Comparison of ENCODE assay signal across 23 cellular contexts in the genomic region with DNA sequence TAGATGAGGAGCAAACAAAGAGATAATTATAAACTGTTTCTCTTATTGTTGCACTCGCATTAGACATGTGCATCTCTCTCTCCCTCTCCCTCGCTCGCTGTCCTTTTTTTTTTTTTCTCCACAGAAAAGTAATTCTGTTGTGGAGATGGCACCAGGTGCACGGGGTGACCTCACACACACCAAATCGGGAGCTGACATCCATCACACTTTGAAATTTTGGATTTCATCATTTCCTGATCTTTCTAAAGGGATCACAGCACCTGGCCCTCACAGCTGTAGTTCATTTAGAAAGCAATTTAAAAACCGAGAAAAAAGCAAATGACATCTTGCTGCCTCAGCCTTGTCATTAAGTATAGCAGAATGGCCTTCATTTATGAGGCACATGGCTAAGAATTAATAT.
DNase-seq lines count a peak whose midpoint lies in the region; ATAC-seq and TF ChIP-seq lines count a peak whose summit lies in the region.
"Had no signal": no experiment of that assay in that cellular context is flagged by ENCODE, and none has a peak within 500 bp of the region (broad histone marks: within the 10 kb centered on the region; RNA-seq: fewer than 3 reads in every experiment).

No MANE protein-coding gene starts in this region.

- in situ Hi-C loops in GM13976 (cut with MboI; ENCODE audit: low sequenced_read_pairs, unreplicated experiment) = no loop called here

- H3K4me3 ChIP-seq in DOHH2 (ENCODE audit: low read length) = peak overlapping the region; percentile 26
- H3K4me3 ChIP-seq in endodermal cell (ENCODE audit: low read length) = no peak overlapping the region
- no peak overlapping the region for H3K4me3 ChIP-seq in thyroid gland (replicated peaks in 1 of 3)
- H3K4me3 ChIP-seq: HAP-1, heart left ventricle, left ventricle myocardium inferior, MG63, upper lobe of right lung had no signal

- H3K36me3 Mint-ChIP-seq in endodermal cell (ENCODE audit: low read depth) = no peaks in the 10 kb centered on the region
- H3K36me3 Mint-ChIP-seq: activated naive CD4-positive, alpha-beta T cell treated with anti-CD3 and anti-CD28 coated beads, Interleukin-2, amount 50 U/mL, for 72 hours had no signal

- H3K9ac ChIP-seq in endodermal cell (ENCODE audit: extremely low read depth, low read length, poor library complexity, severe bottlenecking) = no peak overlapping the region

- H3K27ac ChIP-seq in DOHH2 (ENCODE audit: low read depth, low read length) = peak overlapping the region; percentile 96
- H3K27ac ChIP-seq in endodermal cell (ENCODE audit: low read depth, low read length) = peak overlapping the region; percentile 68
- H3K27ac ChIP-seq in thyroid gland = no peak overlapping the region
- H3K27ac ChIP-seq: heart left ventricle, HL-60, left ventricle myocardium inferior, upper lobe of right lung had no signal

- ATAC-seq in SK-N-SH treated with all-trans-retinoic acid at 6 μM for 48 hours = no peak
- ATAC-seq: activated CD4-positive, alpha-beta T cell treated with anti-CD3 and anti-CD28 coated beads for 36 hours; activated naive CD4-positive, alpha-beta T cell treated with anti-CD3 and anti-CD28 coated beads, Interleukin-2, amount 50 U/mL, for 72 hours; heart left ventricle; Panc1; stimulated activated naive CD8-positive, alpha-beta T cell treated with anti-CD3 and anti-CD28 coated beads, Interleukin-15, amount 100 ng/mL, for 72 hours; upper lobe of right lung had no signal

- WGBS in endodermal cell (ENCODE audit: insufficient coverage in 1 of 2, insufficient read length in 1 of 2), 2 experiments = 88 to 96% methylated on average over 3 to 6 of the region's 6 CpGs
- WGBS in thyroid gland, 2 donors = 79 to 82% methylated on average over 6 of the region's 6 CpGs

- H3K79me2 ChIP-seq in DOHH2 (ENCODE audit: control insufficient read depth, low read length) = no peaks in the 10 kb centered on the region

- H3K4me1 Mint-ChIP-seq in endodermal cell = peaks cover 3% of the 10 kb centered on the region
- H3K4me1 Mint-ChIP-seq: activated CD4-positive, alpha-beta T cell treated with anti-CD3 and anti-CD28 coated beads for 36 hours; stimulated activated naive CD8-positive, alpha-beta T cell treated with anti-CD3 and anti-CD28 coated beads, Interleukin-15, amount 100 ng/mL, for 72 hours had no signal

- no peaks in the 10 kb centered on the region for H3K9me2 ChIP-seq in DOHH2 (replicated peaks; ENCODE audit: control insufficient read depth, low read length)

- peaks cover 1% of the 10 kb centered on the region for H3K9me3 Mint-ChIP-seq in endodermal cell

- no peak overlapping the region for H3K27ac Mint-ChIP-seq in endodermal cell
- H3K27ac Mint-ChIP-seq: activated CD4-positive, alpha-beta T cell treated with anti-CD3 and anti-CD28 coated beads for 36 hours; activated naive CD4-positive, alpha-beta T cell treated with anti-CD3 and anti-CD28 coated beads, Interleukin-2, amount 50 U/mL, for 72 hours; progenitor cell of endocrine pancreas had no signal

- peaks cover 68% of the 10 kb centered on the region for H3K4me1 ChIP-seq in DOHH2 (ENCODE audit: control insufficient read depth, low read length)
- no peaks in the 10 kb centered on the region for H3K4me1 ChIP-seq in endodermal cell (ENCODE audit: control insufficient read depth, insufficient read depth, low read length)
- H3K4me1 ChIP-seq in thyroid gland = peaks cover 4% of the 10 kb centered on the region in 2 donors
- H3K4me1 ChIP-seq: HAP-1, heart left ventricle, left ventricle myocardium inferior, upper lobe of right lung had no signal

- peak overlapping the region; percentile 68 for H3K4me2 ChIP-seq in DOHH2 (ENCODE audit: low read length)

- peak; percentile 99 for DNase-seq in NCI-H146 (lab: John Stamatoyannopoulos, UW)
- DNase-seq in NCI-H345 treated with DMSO at 0.1 percent for 48 hours (lab: John Stamatoyannopoulos, UW; ENCODE audit: unreplicated experiment) = peak; percentile 56
- no peak for DNase-seq in endodermal cell
- DNase-seq in dermis blood vessel endothelial cell = no peak
- DNase-seq in thyroid gland = no peak
- no peak for DNase-seq in GM13976 (ENCODE audit: low spot score)
- DNase-seq: activated CD4-positive, alpha-beta T cell treated with anti-CD3 and anti-CD28 coated beads for 36 hours; Caco-2; GDM1; heart left ventricle; left ventricle myocardium inferior; MG63; NCI-H526 treated with DMSO at 0.1 percent for 48 hours; stimulated activated CD4-positive, alpha-beta T cell treated with anti-CD3 and anti-CD28 coated beads, Interleukin-2, amount 100 ng/mL, for 48 hours; stimulated activated naive CD8-positive, alpha-beta T cell treated with anti-CD3 and anti-CD28 coated beads, Interleukin-15, amount 100 ng/mL, for 72 hours; upper lobe of right lung had no signal

- H4K20me1 ChIP-seq in DOHH2 (ENCODE audit: control insufficient read depth, insufficient read depth, low read depth, low read length) = no peaks in the 10 kb centered on the region

- TF ChIP-seq CTCF in DOHH2 (IDR thresholded peaks at IDR 0.05; ENCODE audit: low read depth, low read length, poor library complexity, severe bottlenecking) = no peak
- no peak for TF ChIP-seq CTCF in endodermal cell (conservative IDR thresholded peaks at IDR 0.05)
- TF ChIP-seq CTCF in thyroid gland (IDR thresholded peaks at IDR 0.05) = no peak
- no peak for TF ChIP-seq CTCF in GM13976 (IDR thresholded peaks at IDR 0.05; ENCODE audit: borderline replicate concordance, control extremely low read depth, extremely low read depth, insufficient read depth, missing control alignments)

- H3F3A ChIP-seq in DOHH2 (ENCODE audit: control insufficient read depth, insufficient read depth) = peaks cover 23% of the 10 kb centered on the region

- intact Hi-C loops in thyroid gland (cut with DNase I) = no loop called here

- H3K36me3 ChIP-seq in DOHH2 (ENCODE audit: control insufficient read depth, low read length) (peaks cover 44% of the 10 kb centered on the region), endodermal cell (ENCODE audit: control insufficient read depth, insufficient read depth, low read length) (no peaks in the 10 kb centered on the region), thyroid gland (no peaks in the 10 kb centered on the region)
- H3K36me3 ChIP-seq: HAP-1, heart left ventricle, left ventricle myocardium inferior, MG63, upper lobe of right lung had no signal

- H3K9me3 ChIP-seq in DOHH2 (ENCODE audit: control insufficient read depth, insufficient read depth, low read length) (peaks cover 54% of the 10 kb centered on the region), endodermal cell (ENCODE audit: control insufficient read depth, low read length) (no peaks in the 10 kb centered on the region), thyroid gland (no peaks in the 10 kb centered on the region)
- H3K9me3 ChIP-seq: HAP-1, heart left ventricle, left ventricle myocardium inferior, MG63, upper lobe of right lung had no signal

- H3K4me3 Mint-ChIP-seq in endodermal cell = no peak overlapping the region
- H3K4me3 Mint-ChIP-seq: activated CD4-positive, alpha-beta T cell treated with anti-CD3 and anti-CD28 coated beads for 36 hours; stimulated activated naive CD8-positive, alpha-beta T cell treated with anti-CD3 and anti-CD28 coated beads, Interleukin-15, amount 100 ng/mL, for 72 hours had no signal

- no peak for TF ChIP-seq POLR2A in thyroid gland (IDR thresholded peaks at IDR 0.05)

- H3K27me3 Mint-ChIP-seq in endodermal cell (ENCODE audit: insufficient read depth) = no peaks in the 10 kb centered on the region
- H3K27me3 Mint-ChIP-seq: activated CD4-positive, alpha-beta T cell treated with anti-CD3 and anti-CD28 coated beads for 36 hours; stimulated activated naive CD8-positive, alpha-beta T cell treated with anti-CD3 and anti-CD28 coated beads, Interleukin-15, amount 100 ng/mL, for 72 hours had no signal

- H3K27me3 ChIP-seq in DOHH2 (ENCODE audit: control insufficient read depth, low read length) = no peaks in the 10 kb centered on the region
- H3K27me3 ChIP-seq in endodermal cell (ENCODE audit: control insufficient read depth, insufficient read depth, low read length, poor library complexity, severe bottlenecking) = no peaks in the 10 kb centered on the region
- no peaks in the 10 kb centered on the region for H3K27me3 ChIP-seq in thyroid gland
- H3K27me3 ChIP-seq: MG63, upper lobe of right lung had no signal

TF ChIP-seq in SK-N-SH treated with all-trans-retinoic acid at 6 μM for 48 hours, 23 proteins besides CTCF, POLR2A, EP300 and RAD21:
- TF ChIP-seq ZFP30 (CRISPR knock-in tag; IDR thresholded peaks at IDR 0.05) (no peak), ZNF70 (CRISPR knock-in tag; IDR thresholded peaks at IDR 0.05) (no peak), ARNTL (CRISPR knock-in tag; IDR thresholded peaks at IDR 0.05; ENCODE audit: borderline replicate concordance, low read depth) (no peak)
- TF ChIP-seq, protein P1, sequence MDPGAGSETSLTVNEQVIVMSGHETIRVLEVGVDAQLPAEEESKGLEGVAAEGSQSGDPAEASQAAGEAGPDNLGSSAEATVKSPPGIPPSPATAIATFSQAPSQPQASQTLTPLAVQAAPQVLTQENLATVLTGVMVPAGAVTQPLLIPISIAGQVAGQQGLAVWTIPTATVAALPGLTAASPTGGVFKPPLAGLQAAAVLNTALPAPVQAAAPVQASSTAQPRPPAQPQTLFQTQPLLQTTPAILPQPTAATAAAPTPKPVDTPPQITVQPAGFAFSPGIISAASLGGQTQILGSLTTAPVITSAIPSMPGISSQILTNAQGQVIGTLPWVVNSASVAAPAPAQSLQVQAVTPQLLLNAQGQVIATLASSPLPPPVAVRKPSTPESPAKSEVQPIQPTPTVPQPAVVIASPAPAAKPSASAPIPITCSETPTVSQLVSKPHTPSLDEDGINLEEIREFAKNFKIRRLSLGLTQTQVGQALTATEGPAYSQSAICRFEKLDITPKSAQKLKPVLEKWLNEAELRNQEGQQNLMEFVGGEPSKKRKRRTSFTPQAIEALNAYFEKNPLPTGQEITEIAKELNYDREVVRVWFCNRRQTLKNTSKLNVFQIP (CRISPR knock-in tag; IDR thresholded peaks at IDR 0.05; ENCODE audit: borderline replicate concordance, low read depth) = no peak

Comparison
In these comparisons a context has a peak if more than half of its experiments do, and no peak if none do; other contexts are left out.
1. H3K27ac ChIP-seq: peak in DOHH2 (single experiment) and endodermal cell (single experiment); none in thyroid gland (0 of 3).
2. DNase-seq: peak in NCI-H146 (single experiment) and NCI-H345 treated with DMSO at 0.1 percent for 48 hours (single experiment); none in endodermal cell (single experiment), dermis blood vessel endothelial cell (single experiment), thyroid gland (0 of 2) and GM13976 (single experiment).